Comparison of ENCODE assay signal across 30 cellular contexts in the genomic region with DNA sequence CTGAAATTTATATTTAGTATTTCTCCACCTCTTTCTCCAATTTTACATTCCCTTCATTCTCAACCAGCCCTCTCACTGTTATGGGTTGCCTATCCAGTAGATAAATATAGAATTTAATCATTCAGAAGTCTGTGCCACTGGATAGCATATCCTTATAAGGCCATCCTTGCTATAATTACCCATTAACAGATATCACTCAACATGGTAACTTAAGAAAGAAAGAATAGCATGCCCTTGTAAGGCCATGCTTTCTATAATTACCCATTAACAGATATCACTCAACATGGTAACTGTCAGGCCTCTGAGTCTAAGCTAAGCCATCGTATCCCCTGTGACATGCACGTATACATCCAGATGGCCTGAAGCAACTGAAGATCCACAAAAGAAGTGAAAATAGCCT.
"Had no signal": no experiment of that assay in that cellular context is flagged by ENCODE, and none has a peak within 500 bp of the region (broad histone marks: within the 10 kb centered on the region; RNA-seq: fewer than 3 reads in every experiment).

No MANE protein-coding gene starts in this region.

- ATAC-seq: activated CD4-positive, CD25-positive, alpha-beta regulatory T cell treated with anti-CD3 and anti-CD28 coated beads, Interleukin-2, amount 50 U/mL, for 24 hours; gastroesophageal sphincter; left colon; stimulated activated naive B cell treated with anti-CD40 and anti-IgM and Interleukin-4, amounts not matched to agents 10 μg/mL and 1 μg/mL and 100 μg/mL, for 72 hours; upper lobe of right lung had no signal

- H3K27ac Mint-ChIP-seq: activated naive CD8-positive, alpha-beta T cell; progenitor cell of endocrine pancreas; stimulated activated naive B cell treated with anti-CD40 and anti-IgM and Interleukin-4, amounts not matched to agents 10 μg/mL and 1 μg/mL and 100 μg/mL, for 72 hours had no signal

- H3K79me2 ChIP-seq: hepatocyte had no signal

- DNase-seq: activated CD4-positive, alpha-beta T cell treated with anti-CD3 and anti-CD28 coated beads for 48 hours; activated CD4-positive, alpha-beta T cell treated with anti-CD3 and anti-CD28 coated beads, Interleukin-2, amount 50 U/mL, for 48 hours; activated CD8-positive, alpha-beta memory T cell treated with anti-CD3 and anti-CD28 coated beads for 24 hours; activated effector memory CD4-positive, alpha-beta T cell treated with Interleukin-2 at 50 U/mL for 16 hours; activated naive CD4-positive, alpha-beta T cell treated with Interleukin-2 at 50 U/mL for 16 hours; anterior cingulate cortex; body of pancreas; cerebellar nuclear complex; colonic mucosa; effector memory CD4-positive, alpha-beta T cell; erythroblast; islet precursor cell; left colon; mammary epithelial cell; retina; sigmoid colon; stimulated activated CD4-positive, alpha-beta T cell treated with anti-CD3 and anti-CD28 coated beads, Interleukin-1b, Interleukin-23, amount 100 ng/mL, for 48 hours; stimulated activated naive B cell treated with anti-CD40 and anti-IgM and Interleukin-4, amounts not matched to agents 10 μg/mL and 1 μg/mL and 100 μg/mL, for 72 hours; T1000; tibial artery; upper lobe of right lung; WERI-Rb-1 had no signal

- H3K27me3 ChIP-seq: body of pancreas, colonic mucosa, gastroesophageal sphincter, hepatocyte, sigmoid colon, suprapubic skin, tibial artery, upper lobe of right lung had no signal

- H3K4me3 ChIP-seq: body of pancreas, colonic mucosa, gastroesophageal sphincter, hepatocyte, sigmoid colon, smooth muscle cell, suprapubic skin, tibial artery, upper lobe of right lung had no signal

- H2AFZ ChIP-seq: hepatocyte had no signal

- H3K27me3 Mint-ChIP-seq: activated naive CD8-positive, alpha-beta T cell; stimulated activated naive B cell treated with anti-CD40 and anti-IgM and Interleukin-4, amounts not matched to agents 10 μg/mL and 1 μg/mL and 100 μg/mL, for 72 hours had no signal

- H3K36me3 Mint-ChIP-seq: activated naive CD8-positive, alpha-beta T cell; stimulated activated naive B cell treated with anti-CD40 and anti-IgM and Interleukin-4, amounts not matched to agents 10 μg/mL and 1 μg/mL and 100 μg/mL, for 72 hours had no signal

- H3K36me3 ChIP-seq: colonic mucosa, gastroesophageal sphincter, sigmoid colon, suprapubic skin, tibial artery, upper lobe of right lung, WERI-Rb-1 had no signal

- H3K4me3 Mint-ChIP-seq: activated naive CD8-positive, alpha-beta T cell; nephron; stimulated activated naive B cell treated with anti-CD40 and anti-IgM and Interleukin-4, amounts not matched to agents 10 μg/mL and 1 μg/mL and 100 μg/mL, for 72 hours had no signal

- H3K9me3 Mint-ChIP-seq: nephron had no signal

- H3K4me1 Mint-ChIP-seq: nephron; stimulated activated naive B cell treated with anti-CD40 and anti-IgM and Interleukin-4, amounts not matched to agents 10 μg/mL and 1 μg/mL and 100 μg/mL, for 72 hours had no signal

- H3K4me1 ChIP-seq: body of pancreas, colonic mucosa, gastroesophageal sphincter, sigmoid colon, suprapubic skin, tibial artery, upper lobe of right lung had no signal

- H3K9me3 ChIP-seq: body of pancreas, colonic mucosa, gastroesophageal sphincter, sigmoid colon, suprapubic skin, tibial artery, upper lobe of right lung had no signal

- H3K27ac ChIP-seq: colonic mucosa, gastroesophageal sphincter, hepatocyte, sigmoid colon, suprapubic skin, tibial artery, upper lobe of right lung, WERI-Rb-1 had no signal

- H3K4me2 ChIP-seq: hepatocyte, smooth muscle cell had no signal
